In the genomic region with DNA sequence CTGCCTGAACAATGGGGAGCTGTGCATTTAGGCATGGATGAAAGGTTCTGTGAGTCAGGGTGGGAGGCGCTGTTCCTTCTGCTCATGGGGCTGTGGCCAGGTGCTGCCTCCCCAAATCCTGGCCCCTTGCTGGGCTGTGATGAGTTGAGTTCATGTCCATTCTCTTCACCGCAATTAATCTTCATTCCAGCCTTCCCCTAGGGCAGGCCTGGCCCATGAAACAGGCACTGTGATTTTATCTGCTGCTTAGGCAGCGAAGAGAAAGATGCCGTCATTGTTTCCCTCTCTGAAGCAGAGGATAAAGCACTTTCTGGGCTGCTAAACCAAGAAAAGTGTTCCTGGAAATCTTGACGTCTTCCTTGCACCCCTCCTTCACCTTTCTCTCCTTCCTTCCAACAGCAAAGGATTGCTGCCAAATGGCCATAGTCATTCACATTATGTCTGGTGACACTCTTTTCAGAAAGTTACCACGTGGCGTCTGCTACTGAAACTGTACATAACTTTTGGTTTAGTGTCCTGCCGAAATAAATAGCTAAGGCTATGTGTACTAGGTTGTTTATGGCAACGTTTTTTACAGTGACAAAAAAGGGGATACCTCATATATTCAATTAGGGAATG, we compare ENCODE assay signal across 17 cellular contexts.
"Had no signal": no experiment of that assay in that cellular context is flagged by ENCODE, and none has a peak within 500 bp of the region (broad histone marks: within the 10 kb centered on the region; RNA-seq: fewer than 3 reads in every experiment).

No MANE protein-coding gene starts in this region.

- H3K27ac ChIP-seq: cardiac muscle cell, suprapubic skin had no signal

- H3K9me3 Mint-ChIP-seq: activated naive CD4-positive, alpha-beta T cell treated with anti-CD3 and anti-CD28 coated beads, Interleukin-2, amount 10 ng/mL, durations not matched to agents 7 days and 5 days; T-cell had no signal

- H3K36me3 Mint-ChIP-seq: activated naive CD4-positive, alpha-beta T cell treated with anti-CD3 and anti-CD28 coated beads, Interleukin-2, amount 10 ng/mL, durations not matched to agents 7 days and 5 days; naive thymus-derived CD4-positive, alpha-beta T cell; T-cell had no signal

- H3K4me3 ChIP-seq: cardiac muscle cell, lung, mucosa of descending colon, suprapubic skin had no signal

- DNase-seq: activated CD4-positive, alpha-beta T cell treated with anti-CD3 and anti-CD28 coated beads, Interleukin-2, amount 50 U/mL, for 4 hours; activated naive CD4-positive, alpha-beta T cell treated with anti-CD3 and anti-CD28 coated beads, Interleukin-2, amount 10 ng/mL, durations not matched to agents 7 days and 5 days; mucosa of descending colon; naive thymus-derived CD4-positive, alpha-beta T cell; nucleus accumbens; retina; stimulated activated CD4-positive, alpha-beta T cell treated with anti-CD3 and anti-CD28 coated beads, Interleukin-4, amount 100 ng/mL, for 1 hour; stimulated activated naive CD4-positive, alpha-beta T cell treated with Interleukin-2 at 50 U/mL for 16 hours; T-cell; T-helper 9 cell; trophoblast cell had no signal

- H3K27ac Mint-ChIP-seq: activated naive CD4-positive, alpha-beta T cell treated with anti-CD3 and anti-CD28 coated beads, Interleukin-2, amount 10 ng/mL, durations not matched to agents 7 days and 5 days; activated T-helper 2 cell treated with anti-CD3 and anti-CD28 coated beads, Interferon-gamma antibody, Interleukin-2, Interleukin-4, amounts not matched to agents 10 μg/mL and 5 μg/mL and 100 μg/mL, durations not matched to agents 14 hours and 24 hours and 36 hours; naive thymus-derived CD4-positive, alpha-beta T cell; T-cell had no signal

- H3K36me3 ChIP-seq: cardiac muscle cell, suprapubic skin had no signal

- ATAC-seq: activated CD4-positive, CD25-positive, alpha-beta regulatory T cell treated with anti-CD3 and anti-CD28 coated beads, Interleukin-2, amount 50 U/mL, for 24 hours; esophagus mucosa; mucosa of descending colon; naive thymus-derived CD4-positive, alpha-beta T cell; T-cell had no signal

- H3K9me3 ChIP-seq: suprapubic skin had no signal

- H3K27me3 ChIP-seq: cardiac muscle cell, suprapubic skin had no signal

- H3K4me3 Mint-ChIP-seq: activated naive CD4-positive, alpha-beta T cell treated with anti-CD3 and anti-CD28 coated beads, Interleukin-2, amount 10 ng/mL, durations not matched to agents 7 days and 5 days; naive thymus-derived CD4-positive, alpha-beta T cell; T-cell had no signal
